ENCODE assay signal across 10 cellular contexts in the genomic region with DNA sequence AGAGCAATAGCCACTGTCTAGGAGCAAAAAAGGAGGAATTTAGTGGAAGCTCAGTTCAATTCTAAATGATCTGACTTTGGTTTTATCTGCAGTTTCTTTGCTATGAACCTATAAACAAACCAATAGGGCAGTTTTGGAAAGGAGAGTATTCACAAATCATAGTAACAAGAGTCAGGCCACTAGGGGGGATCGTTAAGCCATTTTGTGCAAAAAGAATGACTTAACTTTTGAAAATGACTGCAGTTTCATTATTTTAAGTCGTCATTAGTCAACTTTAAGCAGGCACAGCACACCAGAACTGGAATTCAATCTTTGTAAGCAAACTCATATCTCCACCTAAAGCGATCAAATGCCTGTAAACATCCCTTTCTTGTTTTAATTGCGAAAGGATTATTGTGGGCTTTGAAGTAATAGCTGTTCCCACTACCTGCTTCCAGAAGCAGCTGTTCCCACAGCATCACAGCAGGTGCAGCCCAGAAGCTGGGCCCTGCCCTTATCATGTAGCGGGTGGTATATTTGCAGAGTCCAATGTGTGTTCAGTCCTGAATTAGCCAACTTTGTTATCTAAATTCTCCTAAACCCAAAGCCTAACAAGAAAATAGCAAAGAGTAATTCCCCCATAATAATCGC. TPM values are rescaled to one million over a fixed set of nuclear protein-coding genes. Genes with fewer than 3 reads are reported as not detected.
DNase-seq lines count a peak whose midpoint lies in the region; ATAC-seq and TF ChIP-seq lines count a peak whose summit lies in the region.
"Had no signal": no experiment of that assay in that cellular context is flagged by ENCODE, and none has a peak within 500 bp of the region (broad histone marks: within the 10 kb centered on the region; RNA-seq: fewer than 3 reads in every experiment).

No MANE protein-coding gene starts in this region.

- no peak overlapping the region for H3K4me3 Mint-ChIP-seq in WTC11
- H3K4me3 Mint-ChIP-seq in nephron = peak overlapping the region in 1 of 3 experiments; percentile 10
- H3K4me3 Mint-ChIP-seq in naive thymus-derived CD8-positive, alpha-beta T cell = no peak overlapping the region
- H3K4me3 Mint-ChIP-seq: IgD-negative memory B cell had no signal

- H3K4me1 ChIP-seq in stomach = peaks cover 0 to 14% (median 2%) of the 10 kb centered on the region in 4 donors
- H3K4me1 ChIP-seq: psoas muscle had no signal

- DNase-seq in LNCaP clone FGC (ENCODE audit: low read depth) (no peak), WTC11 (ENCODE audit: low spot score) (no peak), stomach (no peak), glomerular visceral epithelial cell (ENCODE audit: extremely low spot score) (no peak)
- DNase-seq in naive thymus-derived CD8-positive, alpha-beta T cell = no peak
- DNase-seq: psoas muscle had no signal

- WGBS in stomach, 5 donors = 15 to 34% (median 26%) methylated on average over 6 of the region's 6 CpGs

- TF ChIP-seq CTCF in GM12873 (IDR thresholded peaks at IDR 0.05; ENCODE audit: insufficient read depth, low read depth, low read length, missing control alignments) (peak; percentile 43), LNCaP clone FGC (IDR thresholded peaks at IDR 0.05; ENCODE audit: control insufficient read depth, extremely low read depth, insufficient read depth) (peak; percentile 32; the same call in 1 of the 2 replicates), WTC11 (IDR thresholded peaks at IDR 0.05) (0 out of 2 replicates have a peak, but pooled peaks have one; percentile 22), nephron (IDR thresholded peaks at IDR 0.05; ENCODE audit: unreplicated experiment in 3 of 3) (peak in 2 of 3 experiments; percentile 31 to 39), stomach (IDR thresholded peaks at IDR 0.05) (no peak)

- no peak for TF ChIP-seq POLR2A in stomach (IDR thresholded peaks at IDR 0.05)

- intact Hi-C loops in stomach (cut with DNase I; ENCODE audit: low total_unique reads) = no loop called here

- H3K27ac Mint-ChIP-seq in WTC11 (no peak overlapping the region), nephron (no peak overlapping the region)
- H3K27ac Mint-ChIP-seq in naive thymus-derived CD8-positive, alpha-beta T cell = no peak overlapping the region
- H3K27ac Mint-ChIP-seq: IgD-negative memory B cell had no signal

- H3K9me3 ChIP-seq in stomach = no peaks in the 10 kb centered on the region
- H3K9me3 ChIP-seq: psoas muscle had no signal

- H3K27ac ChIP-seq in stomach = no peak overlapping the region
- H3K27ac ChIP-seq: psoas muscle had no signal

- no peak overlapping the region for H3K4me3 ChIP-seq in LNCaP clone FGC (ENCODE audit: low read depth, low read length)
- no peak overlapping the region for H3K4me3 ChIP-seq in stomach
- H3K4me3 ChIP-seq: psoas muscle had no signal

- no peaks in the 10 kb centered on the region for H3K36me3 ChIP-seq in stomach

- CTCF ChIA-PET in WTC11 (lab: Charles Lee) = interaction anchor here (0.5 to 3.5 kb wide), 27 partner anchors 9 to 744 kb away, joined by 3 to 33 read pairs (median 4); a partner anchor contains a TSS

- H3K36me3 Mint-ChIP-seq in WTC11 = peaks cover 5% of the 10 kb centered on the region
- no peaks in the 10 kb centered on the region for H3K36me3 Mint-ChIP-seq in nephron (ENCODE audit: low read depth)
- H3K36me3 Mint-ChIP-seq in naive thymus-derived CD8-positive, alpha-beta T cell = no peaks in the 10 kb centered on the region
- H3K36me3 Mint-ChIP-seq: IgD-negative memory B cell had no signal

- POLR2A ChIA-PET in WTC11 (lab: Charles Lee) = interaction anchor here (1.2 kb wide), 1 partner anchor 59 kb away, joined by 3 read pairs; a partner anchor contains a TSS
- POLR2A ChIA-PET in naive thymus-derived CD8-positive, alpha-beta T cell (lab: Charles Lee) = no interaction called here

- peaks cover 5% of the 10 kb centered on the region for H3K9me3 Mint-ChIP-seq in WTC11
- H3K9me3 Mint-ChIP-seq in nephron = peaks cover 7% of the 10 kb centered on the region
- H3K9me3 Mint-ChIP-seq in naive thymus-derived CD8-positive, alpha-beta T cell = peaks cover 0 to 1% (median 0%) of the 10 kb centered on the region in 9 donors
- H3K9me3 Mint-ChIP-seq: IgD-negative memory B cell had no signal

- H3K4me1 Mint-ChIP-seq in WTC11 = peaks cover 38% of the 10 kb centered on the region
- peaks cover 12% of the 10 kb centered on the region for H3K4me1 Mint-ChIP-seq in nephron
- H3K4me1 Mint-ChIP-seq in naive thymus-derived CD8-positive, alpha-beta T cell = peaks cover 1 to 6% (median 5%) of the 10 kb centered on the region in 4 donors

- peaks cover 0 to 45% (median 5%) of the 10 kb centered on the region in 3 donors for H3K27me3 ChIP-seq in stomach

- ATAC-seq in WTC11 = peak; percentile 62
- no peak for ATAC-seq in HG03196 (IDR thresholded peaks at IDR 0.05; ENCODE audit: unreplicated experiment)
- ATAC-seq in naive thymus-derived CD8-positive, alpha-beta T cell = no peak
- ATAC-seq: psoas muscle had no signal

- TF ChIP-seq EP300 in stomach (IDR thresholded peaks at IDR 0.05) = no peak

- peaks cover 5% of the 10 kb centered on the region for H3K27me3 Mint-ChIP-seq in WTC11 (ENCODE audit: low read depth)
- peaks cover 67% of the 10 kb centered on the region for H3K27me3 Mint-ChIP-seq in nephron (ENCODE audit: low read depth)
- peaks cover 9 to 37% (median 24%) of the 10 kb centered on the region in 5 donors for H3K27me3 Mint-ChIP-seq in naive thymus-derived CD8-positive, alpha-beta T cell

TF ChIP-seq in WTC11, 78 proteins besides CTCF, POLR2A, EP300 and RAD21 (continues in another document):
- TF ChIP-seq, protein P1, sequence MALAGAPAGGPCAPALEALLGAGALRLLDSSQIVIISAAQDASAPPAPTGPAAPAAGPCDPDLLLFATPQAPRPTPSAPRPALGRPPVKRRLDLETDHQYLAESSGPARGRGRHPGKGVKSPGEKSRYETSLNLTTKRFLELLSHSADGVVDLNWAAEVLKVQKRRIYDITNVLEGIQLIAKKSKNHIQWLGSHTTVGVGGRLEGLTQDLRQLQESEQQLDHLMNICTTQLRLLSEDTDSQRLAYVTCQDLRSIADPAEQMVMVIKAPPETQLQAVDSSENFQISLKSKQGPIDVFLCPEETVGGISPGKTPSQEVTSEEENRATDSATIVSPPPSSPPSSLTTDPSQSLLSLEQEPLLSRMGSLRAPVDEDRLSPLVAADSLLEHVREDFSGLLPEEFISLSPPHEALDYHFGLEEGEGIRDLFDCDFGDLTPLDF (CRISPR knock-in tag; IDR thresholded peaks at IDR 0.05) = no peak
- TF ChIP-seq, protein P2, sequence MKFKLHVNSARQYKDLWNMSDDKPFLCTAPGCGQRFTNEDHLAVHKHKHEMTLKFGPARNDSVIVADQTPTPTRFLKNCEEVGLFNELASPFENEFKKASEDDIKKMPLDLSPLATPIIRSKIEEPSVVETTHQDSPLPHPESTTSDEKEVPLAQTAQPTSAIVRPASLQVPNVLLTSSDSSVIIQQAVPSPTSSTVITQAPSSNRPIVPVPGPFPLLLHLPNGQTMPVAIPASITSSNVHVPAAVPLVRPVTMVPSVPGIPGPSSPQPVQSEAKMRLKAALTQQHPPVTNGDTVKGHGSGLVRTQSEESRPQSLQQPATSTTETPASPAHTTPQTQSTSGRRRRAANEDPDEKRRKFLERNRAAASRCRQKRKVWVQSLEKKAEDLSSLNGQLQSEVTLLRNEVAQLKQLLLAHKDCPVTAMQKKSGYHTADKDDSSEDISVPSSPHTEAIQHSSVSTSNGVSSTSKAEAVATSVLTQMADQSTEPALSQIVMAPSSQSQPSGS (CRISPR knock-in tag; IDR thresholded peaks at IDR 0.05; ENCODE audit: borderline replicate concordance, low read depth) = no peak
- TF ChIP-seq, protein P3, sequence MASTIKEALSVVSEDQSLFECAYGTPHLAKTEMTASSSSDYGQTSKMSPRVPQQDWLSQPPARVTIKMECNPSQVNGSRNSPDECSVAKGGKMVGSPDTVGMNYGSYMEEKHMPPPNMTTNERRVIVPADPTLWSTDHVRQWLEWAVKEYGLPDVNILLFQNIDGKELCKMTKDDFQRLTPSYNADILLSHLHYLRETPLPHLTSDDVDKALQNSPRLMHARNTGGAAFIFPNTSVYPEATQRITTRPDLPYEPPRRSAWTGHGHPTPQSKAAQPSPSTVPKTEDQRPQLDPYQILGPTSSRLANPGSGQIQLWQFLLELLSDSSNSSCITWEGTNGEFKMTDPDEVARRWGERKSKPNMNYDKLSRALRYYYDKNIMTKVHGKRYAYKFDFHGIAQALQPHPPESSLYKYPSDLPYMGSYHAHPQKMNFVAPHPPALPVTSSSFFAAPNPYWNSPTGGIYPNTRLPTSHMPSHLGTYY (CRISPR knock-in tag; IDR thresholded peaks at IDR 0.05) = no peak
- TF ChIP-seq ZNF232 (CRISPR knock-in tag; IDR thresholded peaks at IDR 0.05) = no peak
- TF ChIP-seq, protein P4, sequence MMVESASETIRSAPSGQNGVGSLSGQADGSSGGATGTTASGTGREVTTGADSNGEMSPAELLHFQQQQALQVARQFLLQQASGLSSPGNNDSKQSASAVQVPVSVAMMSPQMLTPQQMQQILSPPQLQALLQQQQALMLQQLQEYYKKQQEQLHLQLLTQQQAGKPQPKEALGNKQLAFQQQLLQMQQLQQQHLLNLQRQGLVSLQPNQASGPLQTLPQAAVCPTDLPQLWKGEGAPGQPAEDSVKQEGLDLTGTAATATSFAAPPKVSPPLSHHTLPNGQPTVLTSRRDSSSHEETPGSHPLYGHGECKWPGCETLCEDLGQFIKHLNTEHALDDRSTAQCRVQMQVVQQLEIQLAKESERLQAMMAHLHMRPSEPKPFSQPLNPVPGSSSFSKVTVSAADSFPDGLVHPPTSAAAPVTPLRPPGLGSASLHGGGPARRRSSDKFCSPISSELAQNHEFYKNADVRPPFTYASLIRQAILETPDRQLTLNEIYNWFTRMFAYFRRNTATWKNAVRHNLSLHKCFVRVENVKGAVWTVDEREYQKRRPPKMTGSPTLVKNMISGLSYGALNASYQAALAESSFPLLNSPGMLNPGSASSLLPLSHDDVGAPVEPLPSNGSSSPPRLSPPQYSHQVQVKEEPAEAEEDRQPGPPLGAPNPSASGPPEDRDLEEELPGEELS (CRISPR knock-in tag; IDR thresholded peaks at IDR 0.05) = no peak

RNA-seq across cellular contexts. Expression of a gene that starts 51.5 kb away (rescaled TPM):
- total RNA-seq in WTC11 (2021) (6.4 to 11.4 TPM (median 6.4 TPM) in 3 replicates), stomach (10 to 100 TPM in 1 of 5 donors, 1 to 10 TPM in 3, not detected in 1; 2.9 to 16.8 (median 7.5) TPM)
- 10 to 100 TPM in 1 of 3 donors, 1 to 10 TPM in 2; 2.4 to 32.4 (median 3.4) TPM for polyA plus RNA-seq in stomach
- not detected for total RNA-seq in naive thymus-derived CD8-positive, alpha-beta T cell
- polyA plus RNA-seq in naive thymus-derived CD8-positive, alpha-beta T cell = not detected
- total RNA-seq: psoas muscle had no signal
- polyA plus RNA-seq: IgD-negative memory B cell, psoas muscle had no signal

RNA-seq across cellular contexts. Expression of a gene that starts 59.2 kb away (rescaled TPM):
- total RNA-seq in WTC11 (2021) (4.5 to 5.0 TPM (median 5.0 TPM) in 3 replicates), stomach (10 to 100 TPM in 1 of 5 donors, 1 to 10 TPM in 3, under 1 TPM in 1; under 0.01 to 12.9 (median 5.1) TPM)
- 1 to 10 TPM; 1.1 to 1.2 (median 1.1) TPM for polyA plus RNA-seq in stomach
- total RNA-seq in naive thymus-derived CD8-positive, alpha-beta T cell = 1 to 10 TPM; 3.1 to 3.4 TPM
- polyA plus RNA-seq in naive thymus-derived CD8-positive, alpha-beta T cell = 1 to 10 TPM in 2 of 3 donors, under 1 TPM in 1; 0.96 to 1.8 (median 1.1) TPM

Comparison
In these comparisons a context has a peak if more than half of its experiments do, and no peak if none do; other contexts are left out.
1. CTCF ChIP-seq: peak in GM12873 (single experiment), LNCaP clone FGC (single experiment), WTC11 (single experiment) and nephron (2 of 3); none in stomach (0 of 7).